Comparison of ENCODE assay signal across 8 cellular contexts in genomic region chr3:32401141-32401540, GRCh38. TPM values are rescaled to one million over a fixed set of nuclear protein-coding genes. Genes with fewer than 3 reads are reported as not detected.
DNase-seq lines count a peak whose midpoint lies in the region; ATAC-seq, FAIRE-seq and TF ChIP-seq lines count a peak whose summit lies in the region.

No MANE protein-coding gene starts in this region.

- H3K27me3 ChIP-seq in left ventricle myocardium inferior (ENCODE audit: low read depth) (no peaks in the 10 kb centered on the region), skeletal muscle satellite cell (ENCODE audit: control insufficient read depth, insufficient read depth, low read length) (no peaks in the 10 kb centered on the region)

- H3K9me3 ChIP-seq in left ventricle myocardium inferior (replicated peaks) (no peaks in the 10 kb centered on the region), skeletal muscle satellite cell (replicated peaks; ENCODE audit: low read length) (no peaks in the 10 kb centered on the region)

- peaks cover 73% of the 10 kb centered on the region for H3K4me1 Mint-ChIP-seq in activated CD4-positive, alpha-beta T cell treated with anti-CD3 and anti-CD28 coated beads, Interleukin-2, amount 10 ng/mL, durations not matched to agents 7 days and 5 days

- TF ChIP-seq CTCF in left ventricle myocardium inferior (IDR thresholded peaks at IDR 0.05; ENCODE audit: borderline replicate concordance): no peak

- intact Hi-C loops in left ventricle myocardium inferior (cut with micrococcal nuclease): no loop called here

- H3K4me3 Mint-ChIP-seq in activated CD4-positive, alpha-beta T cell treated with anti-CD3 and anti-CD28 coated beads, Interleukin-2, amount 10 ng/mL, durations not matched to agents 7 days and 5 days: peak overlapping the region; percentile 83

- H3K9ac ChIP-seq in skeletal muscle satellite cell (ENCODE audit: low read depth, low read length): peak overlapping the region; percentile 89

- peak overlapping the region; percentile 98 for H3K4me2 ChIP-seq in skeletal muscle satellite cell (ENCODE audit: low read length)

- no peak for DNase-seq in activated CD4-positive, alpha-beta T cell treated with anti-CD3 and anti-CD28 coated beads, Interleukin-2, amount 10 ng/mL, durations not matched to agents 7 days and 5 days
- DNase-seq in activated CD4-positive, alpha-beta T cell treated with anti-CD3 and anti-CD28 coated beads, Interleukin-2, amount 50 U/mL, for 4 hours: no peak
- DNase-seq in SW480 (ENCODE audit: low spot score) (peak; percentile 29), left ventricle myocardium inferior (no peak), COLO668 (lab: John Stamatoyannopoulos, UW; ENCODE audit: unreplicated experiment) (no peak), GM12892 (ENCODE audit: insufficient read length) (no peak)

- H3K4me1 ChIP-seq in left ventricle myocardium inferior (peaks cover 41% of the 10 kb centered on the region), skeletal muscle satellite cell (ENCODE audit: control insufficient read depth, insufficient read depth, low read length) (peaks cover 15% of the 10 kb centered on the region)

- no peak for TF ChIP-seq POLR2A in GM12892 (IDR thresholded peaks at IDR 0.05; ENCODE audit: low read depth, low read length)

- FAIRE-seq in GM12892 (lab: Jason Lieb, UNC): no peak

- peak overlapping the region; percentile 61 for H3K4me3 ChIP-seq in left ventricle myocardium inferior
- H3K4me3 ChIP-seq in skeletal muscle satellite cell (ENCODE audit: low read length): peak overlapping the region; percentile 74

- no peaks in the 10 kb centered on the region for H3K36me3 ChIP-seq in left ventricle myocardium inferior
- H3K36me3 ChIP-seq in skeletal muscle satellite cell (ENCODE audit: insufficient read depth, low read length): no peaks in the 10 kb centered on the region

- no peak for ATAC-seq in GM19328 (IDR thresholded peaks at IDR 0.05; ENCODE audit: unreplicated experiment)

- CTCF ChIA-PET in activated CD4-positive, alpha-beta T cell treated with anti-CD3 and anti-CD28 coated beads, Interleukin-2, amount 10 ng/mL, durations not matched to agents 7 days and 5 days (lab: Charles Lee): interaction anchor here (1.5 to 2.7 kb wide), 2 partner anchors 27 to 32 kb away, joined by 4 to 6 read pairs; no protein-coding TSS in a partner anchor

- H3K36me3 Mint-ChIP-seq in activated CD4-positive, alpha-beta T cell treated with anti-CD3 and anti-CD28 coated beads, Interleukin-2, amount 10 ng/mL, durations not matched to agents 7 days and 5 days (ENCODE audit: low read depth): peaks cover 31% of the 10 kb centered on the region

- peak overlapping the region; percentile 99 for H3K27ac Mint-ChIP-seq in activated CD4-positive, alpha-beta T cell treated with anti-CD3 and anti-CD28 coated beads, Interleukin-2, amount 10 ng/mL, durations not matched to agents 7 days and 5 days

- POLR2A ChIA-PET in activated CD4-positive, alpha-beta T cell treated with anti-CD3 and anti-CD28 coated beads, Interleukin-2, amount 10 ng/mL, durations not matched to agents 7 days and 5 days (lab: Charles Lee): interaction anchor here (0.8 kb wide), 1 partner anchor 59 kb away, joined by 4 read pairs; no protein-coding TSS in a partner anchor

- H3K9me3 Mint-ChIP-seq in activated CD4-positive, alpha-beta T cell treated with anti-CD3 and anti-CD28 coated beads, Interleukin-2, amount 10 ng/mL, durations not matched to agents 7 days and 5 days: no peaks in the 10 kb centered on the region

- no peaks in the 10 kb centered on the region for H3K27me3 Mint-ChIP-seq in activated CD4-positive, alpha-beta T cell treated with anti-CD3 and anti-CD28 coated beads, Interleukin-2, amount 10 ng/mL, durations not matched to agents 7 days and 5 days

- peak overlapping the region; percentile 86 for H3K27ac ChIP-seq in left ventricle myocardium inferior (replicated peaks)

RNA-seq across cellular contexts. Expression of gene CMTM7, which starts 9.5 kb away (rescaled TPM):
- 10 to 100 TPM; 45.9 to 62.6 TPM for total RNA-seq in activated CD4-positive, alpha-beta T cell treated with anti-CD3 and anti-CD28 coated beads, Interleukin-2, amount 10 ng/mL, durations not matched to agents 7 days and 5 days
- total RNA-seq in left ventricle myocardium inferior: 2.9 TPM
- total RNA-seq in skeletal muscle satellite cell (2012; rRNA removed): 14.4 and 15.9 TPM in 2 replicates
- 6.5 TPM for polyA plus RNA-seq in GM12892 (2012; ENCODE audit: missing spikeins)

Comparison
In these comparisons a context has a peak if more than half of its experiments do, and no peak if none do; other contexts are left out.
1. RNA of gene CMTM7, which starts 9.5 kb away (total RNA-seq): 45.9 to 62.6 TPM in activated CD4-positive, alpha-beta T cell treated with anti-CD3 and anti-CD28 coated beads, Interleukin-2, amount 10 ng/mL, durations not matched to agents 7 days and 5 days; 2.9 TPM in left ventricle myocardium inferior (single experiment); every median in the first group is over 10 times any median in the second.